In genomic region chr1:18556364-18556763, GRCh38 we compare ENCODE assay signal across 9 cellular contexts.
DNase-seq lines count a peak whose midpoint lies in the region; ATAC-seq and TF ChIP-seq lines count a peak whose summit lies in the region.
"Had no signal": no experiment of that assay in that cellular context is flagged by ENCODE, and none has a peak within 500 bp of the region (broad histone marks: within the 10 kb centered on the region; RNA-seq: fewer than 3 reads in every experiment).

No MANE protein-coding gene starts in this region.

- H3K9me3 Mint-ChIP-seq in chondrocyte (ENCODE audit: low read depth) = no peaks in the 10 kb centered on the region
- H3K9me3 Mint-ChIP-seq: CD8-positive, alpha-beta memory T cell had no signal

- no peak overlapping the region for H3K4me3 Mint-ChIP-seq in chondrocyte (ENCODE audit: unreplicated experiment)
- H3K4me3 Mint-ChIP-seq: CD8-positive, alpha-beta memory T cell had no signal

- intact Hi-C loops in posterior cingulate gyrus (cut with DNase I) = no loop called here
- intact Hi-C loops in lower lobe of right lung (cut with DNase I) = no loop called here

- H3K27me3 Mint-ChIP-seq in chondrocyte (ENCODE audit: low read depth) = peaks cover 67% of the 10 kb centered on the region

- H3K36me3 Mint-ChIP-seq in chondrocyte (ENCODE audit: low read depth) = peaks cover 3% of the 10 kb centered on the region
- H3K36me3 Mint-ChIP-seq: CD8-positive, alpha-beta memory T cell had no signal

- peaks cover 8% of the 10 kb centered on the region for H3K4me1 Mint-ChIP-seq in chondrocyte (ENCODE audit: low read depth)

- H3K27me3 ChIP-seq in lower lobe of right lung (ENCODE audit: low read depth) = peaks cover 66% of the 10 kb centered on the region

- H3K27ac ChIP-seq in lower lobe of right lung = no peak overlapping the region

- no peaks in the 10 kb centered on the region for H3K9me3 ChIP-seq in lower lobe of right lung

- DNase-seq in NCI-H2196 (lab: John Stamatoyannopoulos, UW; ENCODE audit: unreplicated experiment) (peak; percentile 49), NCI-H2196 treated with DMSO at 0.1 percent for 48 hours (lab: John Stamatoyannopoulos, UW; ENCODE audit: unreplicated experiment) (no peak), M059J (ENCODE audit: low read depth) (peak; percentile 41), chondrocyte (ENCODE audit: low spot score) (no peak), pons (ENCODE audit: low spot score) (peak; percentile 7), posterior cingulate gyrus (no peak), lower lobe of right lung (no peak)
- DNase-seq: CD8-positive, alpha-beta memory T cell had no signal

- peaks cover 7% of the 10 kb centered on the region for H3K4me1 ChIP-seq in lower lobe of right lung

- H3K4me3 ChIP-seq in lower lobe of right lung = no peak overlapping the region

- no peak overlapping the region for H3K27ac Mint-ChIP-seq in chondrocyte (ENCODE audit: unreplicated experiment)
- H3K27ac Mint-ChIP-seq: CD8-positive, alpha-beta memory T cell had no signal

- ATAC-seq in lower lobe of right lung = no peak
- ATAC-seq in HG02759 (IDR thresholded peaks at IDR 0.05; ENCODE audit: unreplicated experiment) = no peak

- TF ChIP-seq CTCF in chondrocyte (IDR thresholded peaks at IDR 0.05) (peak; percentile 70), lower lobe of right lung (IDR thresholded peaks at IDR 0.05) (no peak)

- H3K36me3 ChIP-seq in lower lobe of right lung = no peaks in the 10 kb centered on the region

Comparison
In these comparisons a context has a peak if more than half of its experiments do, and no peak if none do; other contexts are left out.
1. DNase-seq: peak in NCI-H2196 (single experiment), M059J (single experiment) and pons (single experiment); none in NCI-H2196 treated with DMSO at 0.1 percent for 48 hours (single experiment), chondrocyte (single experiment), posterior cingulate gyrus (0 of 10) and lower lobe of right lung (single experiment).